Comparison of ENCODE assay signal across 16 cellular contexts in the genomic region with DNA sequence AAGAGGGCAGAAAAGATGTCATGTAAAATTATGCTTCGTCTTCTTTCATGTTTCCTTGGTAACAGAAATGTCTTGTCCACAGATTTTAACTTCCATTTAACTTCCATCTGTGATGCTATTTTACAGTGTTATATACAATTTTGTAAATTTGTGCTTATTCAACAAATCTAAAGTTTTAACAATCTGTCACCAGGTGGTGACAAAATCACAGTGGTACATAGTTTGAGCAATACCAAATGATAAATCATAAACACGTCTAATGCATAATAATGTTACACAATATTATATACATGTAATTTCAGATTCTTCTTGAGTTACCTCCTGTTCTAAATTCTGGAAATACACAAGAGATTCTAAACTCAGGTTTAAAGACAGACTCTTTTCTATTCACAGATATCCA.
"Had no signal": no experiment of that assay in that cellular context is flagged by ENCODE, and none has a peak within 500 bp of the region (broad histone marks: within the 10 kb centered on the region; RNA-seq: fewer than 3 reads in every experiment).

No MANE protein-coding gene starts in this region.

- H3K27me3 ChIP-seq: esophagus squamous epithelium, gastroesophageal sphincter, hepatocyte, ovary, testis had no signal

- H3K27me3 Mint-ChIP-seq: activated CD4-positive, alpha-beta memory T cell treated with anti-CD3 and anti-CD28 coated beads, Interleukin-2, amount 10 ng/mL, durations not matched to agents 7 days and 5 days; activated naive CD8-positive, alpha-beta T cell treated with anti-CD3 and anti-CD28 coated beads, Interleukin-2, amount 10 ng/mL, durations not matched to agents 7 days and 5 days; dendritic cell treated with granulocyte-macrophage colony-stimulating factor and Interleukin-4, amounts not matched to agents 40 ng/mL and 50 ng/mL, for 4 days had no signal

- H3K27ac Mint-ChIP-seq: activated CD4-positive, alpha-beta memory T cell treated with anti-CD3 and anti-CD28 coated beads, Interleukin-2, amount 10 ng/mL, durations not matched to agents 7 days and 5 days; activated CD4-positive, alpha-beta T cell treated with anti-CD3 and anti-CD28 coated beads for 36 hours; activated naive CD8-positive, alpha-beta T cell treated with anti-CD3 and anti-CD28 coated beads, Interleukin-2, amount 10 ng/mL, durations not matched to agents 7 days and 5 days; dendritic cell treated with granulocyte-macrophage colony-stimulating factor and Interleukin-4, amounts not matched to agents 40 ng/mL and 50 ng/mL, for 4 days; stimulated activated naive CD8-positive, alpha-beta T cell treated with anti-CD3 and anti-CD28 coated beads, Interleukin-15, Interleukin-2, amounts not matched to agents 100 ng/mL and 50 ng/mL, for 24 hours had no signal

- H3K9me3 ChIP-seq: esophagus squamous epithelium, gastroesophageal sphincter, ovary, testis had no signal

- DNase-seq: activated CD4-positive, alpha-beta memory T cell treated with anti-CD3 and anti-CD28 coated beads, Interleukin-2, amount 10 ng/mL, durations not matched to agents 7 days and 5 days; activated CD4-positive, alpha-beta T cell treated with anti-CD3 and anti-CD28 coated beads for 36 hours; activated gamma-delta T cell; activated naive CD8-positive, alpha-beta T cell treated with anti-CD3 and anti-CD28 coated beads, Interleukin-2, amount 10 ng/mL, durations not matched to agents 7 days and 5 days; activated T-cell treated with anti-CD3 and anti-CD28 coated beads, Interleukin-2, amount 50 U/mL, for 48 hours; anterior cingulate cortex; caudate nucleus; esophagus squamous epithelium; ovary; stimulated activated CD4-positive, alpha-beta T cell treated with anti-CD3 and anti-CD28 coated beads, Interleukin-4, amount 100 ng/mL, for 24 hours; testis had no signal

- H3K9me3 Mint-ChIP-seq: activated CD4-positive, alpha-beta memory T cell treated with anti-CD3 and anti-CD28 coated beads, Interleukin-2, amount 10 ng/mL, durations not matched to agents 7 days and 5 days had no signal

- H3K36me3 ChIP-seq: esophagus squamous epithelium, gastroesophageal sphincter, ovary had no signal

- H3K4me3 Mint-ChIP-seq: activated CD4-positive, alpha-beta memory T cell treated with anti-CD3 and anti-CD28 coated beads, Interleukin-2, amount 10 ng/mL, durations not matched to agents 7 days and 5 days; activated CD4-positive, alpha-beta T cell treated with anti-CD3 and anti-CD28 coated beads for 36 hours; activated naive CD8-positive, alpha-beta T cell treated with anti-CD3 and anti-CD28 coated beads, Interleukin-2, amount 10 ng/mL, durations not matched to agents 7 days and 5 days; dendritic cell treated with granulocyte-macrophage colony-stimulating factor and Interleukin-4, amounts not matched to agents 40 ng/mL and 50 ng/mL, for 4 days; neural crest cell; stimulated activated naive CD8-positive, alpha-beta T cell treated with anti-CD3 and anti-CD28 coated beads, Interleukin-15, Interleukin-2, amounts not matched to agents 100 ng/mL and 50 ng/mL, for 24 hours had no signal

- H3K36me3 Mint-ChIP-seq: activated naive CD8-positive, alpha-beta T cell treated with anti-CD3 and anti-CD28 coated beads, Interleukin-2, amount 10 ng/mL, durations not matched to agents 7 days and 5 days had no signal

- ATAC-seq: activated CD4-positive, alpha-beta T cell treated with anti-CD3 and anti-CD28 coated beads for 36 hours; gastroesophageal sphincter had no signal

- H3K27ac ChIP-seq: esophagus squamous epithelium, gastroesophageal sphincter, hepatocyte, ovary, testis had no signal

- H3K4me1 Mint-ChIP-seq: activated CD4-positive, alpha-beta memory T cell treated with anti-CD3 and anti-CD28 coated beads, Interleukin-2, amount 10 ng/mL, durations not matched to agents 7 days and 5 days; activated CD4-positive, alpha-beta T cell treated with anti-CD3 and anti-CD28 coated beads for 36 hours; activated naive CD8-positive, alpha-beta T cell treated with anti-CD3 and anti-CD28 coated beads, Interleukin-2, amount 10 ng/mL, durations not matched to agents 7 days and 5 days had no signal

- H3K4me1 ChIP-seq: esophagus squamous epithelium, gastroesophageal sphincter, testis had no signal

- H3K4me3 ChIP-seq: esophagus squamous epithelium, gastroesophageal sphincter, hepatocyte, ovary, testis had no signal
